22 cellular contexts compared by ENCODE assay signal in genomic region chr9:23830949-23831730, GRCh38. TPM values are rescaled to one million over a fixed set of nuclear protein-coding genes. Genes with fewer than 3 reads are reported as not detected.
DNase-seq lines count a peak whose midpoint lies in the region; ATAC-seq and TF ChIP-seq lines count a peak whose summit lies in the region.
"Had no signal": no experiment of that assay in that cellular context is flagged by ENCODE, and none has a peak within 500 bp of the region (broad histone marks: within the 10 kb centered on the region; RNA-seq: fewer than 3 reads in every experiment).

No MANE protein-coding gene starts in this region.

- H3K27me3 Mint-ChIP-seq in endodermal cell (ENCODE audit: insufficient read depth) = peaks cover 54% of the 10 kb centered on the region
- H3K27me3 Mint-ChIP-seq in neural crest cell (ENCODE audit: low read depth) = peaks cover 57% of the 10 kb centered on the region
- peaks cover 34% of the 10 kb centered on the region for H3K27me3 Mint-ChIP-seq in stimulated activated naive CD8-positive, alpha-beta T cell treated with anti-CD3 and anti-CD28 coated beads, Interleukin-15, amount 100 ng/mL, for 72 hours

- no peaks in the 10 kb centered on the region for H3K4me1 ChIP-seq in endodermal cell (ENCODE audit: control insufficient read depth, insufficient read depth, low read length)
- H3K4me1 ChIP-seq in effector memory CD4-positive, alpha-beta T cell (ENCODE audit: control insufficient read depth, insufficient read depth, low read length, poor library complexity, severe bottlenecking) = no peaks in the 10 kb centered on the region
- H3K4me1 ChIP-seq: psoas muscle, upper lobe of right lung had no signal

- peak; percentile 45 for DNase-seq in DMS53 (lab: John Stamatoyannopoulos, UW)
- no peak for DNase-seq in DMS53 treated with DMSO at 0.1 percent for 48 hours (lab: John Stamatoyannopoulos, UW; ENCODE audit: unreplicated experiment)
- DNase-seq in NCI-H524 (lab: John Stamatoyannopoulos, UW) = peak; percentile 82 to 88
- peak; percentile 81 for DNase-seq in endodermal cell
- peak; percentile 4 for DNase-seq in neural crest cell (ENCODE audit: low read depth, low spot score)
- no peak for DNase-seq in stimulated activated naive CD8-positive, alpha-beta T cell treated with anti-CD3 and anti-CD28 coated beads, Interleukin-15, amount 100 ng/mL, for 72 hours
- no peak for DNase-seq in effector memory CD4-positive, alpha-beta T cell
- no peak for DNase-seq in stimulated activated CD4-positive, alpha-beta T cell treated with anti-CD3 and anti-CD28 coated beads, Interleukin-4, amount 100 ng/mL, for 1 hour
- DNase-seq: activated effector memory CD4-positive, alpha-beta T cell treated with anti-CD3 and anti-CD28 coated beads, Interleukin-2, amount 50 U/mL, for 16 hours; amniotic stem cell; foreskin keratinocyte; GOT3; Karpas-422; naive B cell; NCI-H226; PC-9; stimulated activated naive CD4-positive, alpha-beta T cell treated with Interleukin-2 at 50 U/mL for 16 hours; upper lobe of right lung had no signal

- H3K9me3 ChIP-seq in endodermal cell (ENCODE audit: control insufficient read depth, low read length) = no peaks in the 10 kb centered on the region
- H3K9me3 ChIP-seq in effector memory CD4-positive, alpha-beta T cell (ENCODE audit: control insufficient read depth, low read length) = no peaks in the 10 kb centered on the region
- H3K9me3 ChIP-seq: psoas muscle, upper lobe of right lung had no signal

- H3K4me3 Mint-ChIP-seq in endodermal cell (peak overlapping the region; percentile 59), neural crest cell (peak overlapping the region; percentile 76)
- H3K4me3 Mint-ChIP-seq in stimulated activated naive CD8-positive, alpha-beta T cell treated with anti-CD3 and anti-CD28 coated beads, Interleukin-15, amount 100 ng/mL, for 72 hours = no peak overlapping the region

- no peaks in the 10 kb centered on the region for H3K9me3 Mint-ChIP-seq in endodermal cell
- H3K9me3 Mint-ChIP-seq in neural crest cell = no peaks in the 10 kb centered on the region
- H3K9me3 Mint-ChIP-seq in stimulated activated naive CD8-positive, alpha-beta T cell treated with anti-CD3 and anti-CD28 coated beads, Interleukin-15, amount 100 ng/mL, for 72 hours = peaks cover 4 to 11% of the 10 kb centered on the region in 2 donors

- no peaks in the 10 kb centered on the region for H3K36me3 Mint-ChIP-seq in endodermal cell (ENCODE audit: low read depth)
- no peaks in the 10 kb centered on the region for H3K36me3 Mint-ChIP-seq in neural crest cell (ENCODE audit: low read depth)
- H3K36me3 Mint-ChIP-seq: naive B cell had no signal

- no peak overlapping the region for H3K9ac ChIP-seq in endodermal cell (ENCODE audit: extremely low read depth, low read length, poor library complexity, severe bottlenecking)

- no peaks in the 10 kb centered on the region for H3K36me3 ChIP-seq in endodermal cell (ENCODE audit: control insufficient read depth, insufficient read depth, low read length)
- no peaks in the 10 kb centered on the region for H3K36me3 ChIP-seq in effector memory CD4-positive, alpha-beta T cell (ENCODE audit: control insufficient read depth, insufficient read depth, low read length)
- H3K36me3 ChIP-seq: upper lobe of right lung had no signal

- no peak for ATAC-seq in stimulated activated naive CD8-positive, alpha-beta T cell treated with anti-CD3 and anti-CD28 coated beads, Interleukin-15, amount 100 ng/mL, for 72 hours
- ATAC-seq: foreskin keratinocyte, psoas muscle, upper lobe of right lung had no signal

- no peak overlapping the region for H3K27ac ChIP-seq in endodermal cell (ENCODE audit: low read depth, low read length)
- H3K27ac ChIP-seq in effector memory CD4-positive, alpha-beta T cell (ENCODE audit: insufficient read depth, low read length, poor library complexity, severe bottlenecking) = no peak overlapping the region
- H3K27ac ChIP-seq: 22Rv1, foreskin keratinocyte, PC-9, psoas muscle, upper lobe of right lung had no signal

- peaks cover 76% of the 10 kb centered on the region for H3K27me3 ChIP-seq in endodermal cell (ENCODE audit: control insufficient read depth, insufficient read depth, low read length, poor library complexity, severe bottlenecking)
- H3K27me3 ChIP-seq in effector memory CD4-positive, alpha-beta T cell (replicated peaks; ENCODE audit: control insufficient read depth, insufficient read depth, low read length, poor library complexity, severe bottlenecking) = no peaks in the 10 kb centered on the region

- H3K4me3 ChIP-seq in endodermal cell (ENCODE audit: low read length) = peak overlapping the region; percentile 77
- no peak overlapping the region for H3K4me3 ChIP-seq in effector memory CD4-positive, alpha-beta T cell (ENCODE audit: insufficient read depth, low read depth, low read length, poor library complexity, severe bottlenecking)
- H3K4me3 ChIP-seq: PC-9, psoas muscle, upper lobe of right lung had no signal

- H3K27ac Mint-ChIP-seq in endodermal cell = no peak overlapping the region
- no peak overlapping the region for H3K27ac Mint-ChIP-seq in neural crest cell (ENCODE audit: unreplicated experiment)
- H3K27ac Mint-ChIP-seq in stimulated activated naive CD8-positive, alpha-beta T cell treated with anti-CD3 and anti-CD28 coated beads, Interleukin-15, amount 100 ng/mL, for 72 hours = no peak overlapping the region
- H3K27ac Mint-ChIP-seq: naive B cell had no signal

- TF ChIP-seq CTCF in endodermal cell (conservative IDR thresholded peaks at IDR 0.05) = no peak
- no peak for TF ChIP-seq CTCF in neural crest cell (conservative IDR thresholded peaks at IDR 0.05)

- WGBS in endodermal cell (ENCODE audit: insufficient coverage in 1 of 2, insufficient read length in 1 of 2), 2 experiments = 0 to 1% methylated on average over 22 to 28 of the region's 28 CpGs

- H3K4me1 Mint-ChIP-seq in endodermal cell = peaks cover 21% of the 10 kb centered on the region
- H3K4me1 Mint-ChIP-seq in neural crest cell = peaks cover 27% of the 10 kb centered on the region
- no peaks in the 10 kb centered on the region for H3K4me1 Mint-ChIP-seq in stimulated activated naive CD8-positive, alpha-beta T cell treated with anti-CD3 and anti-CD28 coated beads, Interleukin-15, amount 100 ng/mL, for 72 hours

RNA-seq across cellular contexts. Expression of gene ELAVL2, which starts 5.1 kb away (rescaled TPM):
- total RNA-seq in endodermal cell = 1 to 10 TPM; 4.7 to 6.2 TPM
- polyA plus RNA-seq in endodermal cell (2013, experiment 1 of 2) = 25.8 TPM
- polyA plus RNA-seq in endodermal cell (2013, experiment 2 of 2) = 25.3 TPM
- total RNA-seq in neural crest cell = 26.0 and 31.3 TPM in 2 replicates
- total RNA-seq: PC-9, SK-MEL-5, upper lobe of right lung had no signal
- polyA plus RNA-seq: liver had no signal

Comparison
In these comparisons a context has a peak if more than half of its experiments do, and no peak if none do; other contexts are left out.
1. DNase-seq: peak in DMS53 (single experiment), NCI-H524 (2 of 2), endodermal cell (single experiment) and neural crest cell (single experiment); none in DMS53 treated with DMSO at 0.1 percent for 48 hours (single experiment), stimulated activated naive CD8-positive, alpha-beta T cell treated with anti-CD3 and anti-CD28 coated beads, Interleukin-15, amount 100 ng/mL, for 72 hours (0 of 2), effector memory CD4-positive, alpha-beta T cell (0 of 3) and stimulated activated CD4-positive, alpha-beta T cell treated with anti-CD3 and anti-CD28 coated beads, Interleukin-4, amount 100 ng/mL, for 1 hour (single experiment).
2. H3K4me3 Mint-ChIP-seq: peak in endodermal cell (single experiment) and neural crest cell (single experiment); none in stimulated activated naive CD8-positive, alpha-beta T cell treated with anti-CD3 and anti-CD28 coated beads, Interleukin-15, amount 100 ng/mL, for 72 hours (0 of 2).